In genomic region chr20:13784271-13784892, GRCh38 we compare ENCODE assay signal across 1 cellular context.
TF ChIP-seq lines count a peak whose summit lies in the region.

No MANE protein-coding gene starts in this region.

TF ChIP-seq in HepG2, 621 proteins besides CTCF, POLR2A, EP300 and RAD21 (continues in another document):
- TF ChIP-seq ZBTB38 (CRISPR knock-in tag; IDR thresholded peaks at IDR 0.05) (no peak), AHR (CRISPR knock-in tag; IDR thresholded peaks at IDR 0.05) (no peak), PATZ1 (CRISPR knock-in tag; IDR thresholded peaks at IDR 0.05) (no peak), SPEN (CRISPR knock-in tag; IDR thresholded peaks at IDR 0.05; ENCODE audit: low read depth) (no peak), ZNF7 (CRISPR knock-in tag; IDR thresholded peaks at IDR 0.05) (no peak), U2AF2 (IDR thresholded peaks at IDR 0.05; ENCODE audit: low read depth, low read length) (0 out of 2 replicates have a peak, but pooled peaks have one; percentile 81), DMTF1 (CRISPR knock-in tag; IDR thresholded peaks at IDR 0.05) (no peak), ZNF570 (CRISPR knock-in tag; IDR thresholded peaks at IDR 0.05; ENCODE audit: borderline replicate concordance) (no peak), MTF2 (CRISPR knock-in tag; IDR thresholded peaks at IDR 0.05; ENCODE audit: borderline replicate concordance) (0 out of 2 replicates have a peak, but pooled peaks have one; percentile 58), PAWR (CRISPR knock-in tag; IDR thresholded peaks at IDR 0.05; ENCODE audit: borderline replicate concordance) (no peak), ZNF878 (CRISPR knock-in tag; IDR thresholded peaks at IDR 0.05) (peak; percentile 86), ZNF441 (CRISPR knock-in tag; IDR thresholded peaks at IDR 0.05; ENCODE audit: borderline replicate concordance) (no peak), HNF4A (CRISPR knock-in tag; IDR thresholded peaks at IDR 0.05) (no peak), ZNF619 (CRISPR knock-in tag; IDR thresholded peaks at IDR 0.05) (no peak), TERF1 (CRISPR knock-in tag; IDR thresholded peaks at IDR 0.05) (0 out of 2 replicates have a peak, but pooled peaks have one; percentile 22), ZNF766 (CRISPR knock-in tag; IDR thresholded peaks at IDR 0.05; ENCODE audit: borderline replicate concordance) (no peak), JDP2 (CRISPR knock-in tag; IDR thresholded peaks at IDR 0.05; ENCODE audit: borderline replicate concordance) (no peak), ZNF674 (CRISPR knock-in tag; IDR thresholded peaks at IDR 0.05; ENCODE audit: low read depth) (no peak), HCFC1 (IDR thresholded peaks at IDR 0.05; ENCODE audit: low read depth, low read length) (no peak), RFX3 (CRISPR knock-in tag; IDR thresholded peaks at IDR 0.05) (no peak), FLYWCH1 (CRISPR knock-in tag; IDR thresholded peaks at IDR 0.05) (no peak), ZBTB34 (CRISPR knock-in tag; IDR thresholded peaks at IDR 0.05) (peak; percentile 68; the same call in 1 of the 2 replicates), ZHX2 (IDR thresholded peaks at IDR 0.05; ENCODE audit: low read depth) (no peak), ZHX2 (CRISPR knock-in tag; IDR thresholded peaks at IDR 0.05; ENCODE audit: borderline replicate concordance) (no peak), ZNF678 (CRISPR knock-in tag; IDR thresholded peaks at IDR 0.05) (0 out of 2 replicates have a peak, but pooled peaks have one; percentile 81), MNT (IDR thresholded peaks at IDR 0.05) (no peak), ZNF414 (CRISPR knock-in tag; IDR thresholded peaks at IDR 0.05) (0 out of 2 replicates have a peak, but pooled peaks have one; percentile 19), NFATC3 (CRISPR knock-in tag; IDR thresholded peaks at IDR 0.05) (no peak), PHF20 (CRISPR knock-in tag; IDR thresholded peaks at IDR 0.05) (no peak), LCORL (IDR thresholded peaks at IDR 0.05) (no peak), LCORL (CRISPR knock-in tag; IDR thresholded peaks at IDR 0.05) (no peak), ZNF275 (CRISPR knock-in tag; IDR thresholded peaks at IDR 0.05; ENCODE audit: borderline replicate concordance) (no peak; the same call in 1 of the 2 replicates), ZNF225 (CRISPR knock-in tag; IDR thresholded peaks at IDR 0.05) (no peak; the same call in 1 of the 2 replicates), PAF1 (CRISPR knock-in tag; IDR thresholded peaks at IDR 0.05) (no peak), ZNF713 (CRISPR knock-in tag; IDR thresholded peaks at IDR 0.05) (no peak), ZNF280D (CRISPR knock-in tag; IDR thresholded peaks at IDR 0.05) (no peak), TCF7 (IDR thresholded peaks at IDR 0.05; ENCODE audit: low read depth) (no peak), ATM (IDR thresholded peaks at IDR 0.05; ENCODE audit: borderline replicate concordance) (no peak), RFXANK (CRISPR knock-in tag; IDR thresholded peaks at IDR 0.05) (no peak), ZNF18 (CRISPR knock-in tag; IDR thresholded peaks at IDR 0.05; ENCODE audit: insufficient replicate concordance) (no peak)
